ENCODE assay signal across 8 cellular contexts in genomic region chr19:12294308-12295158, GRCh38.
A peak's percentile ranks its signal among the peaks of the same experiment; 100 is the strongest.
DNase-seq lines count a peak whose midpoint lies in the region.

TSS of gene ZNF44 (minus strand) at chr19:12294883. CDS start at chr19:12294694, 189 bp downstream.

- H3K9me3 ChIP-seq in neuron (ENCODE audit: low read length) = peaks cover 12% of the 10 kb centered on the region
- no peaks in the 10 kb centered on the region for H3K9me3 ChIP-seq in subcutaneous abdominal adipose tissue (ENCODE audit: control insufficient read depth in 5 of 5, low read length in 5 of 5)

- H2AFZ ChIP-seq in neuron (ENCODE audit: low read depth, low read length) = no peak within 1 kb of the TSS

- peak within 1 kb of the TSS; percentile 94 for H3K27ac ChIP-seq in subcutaneous abdominal adipose tissue (ENCODE audit: low read depth, low read length)

- H3K4me3 ChIP-seq in neuron (ENCODE audit: low read length) (peak within 1 kb of the TSS; percentile 80), subcutaneous abdominal adipose tissue (ENCODE audit: low read depth in 1 of 5, low read length in 5 of 5) (peak within 1 kb of the TSS; percentile 88 to 95 (median 90))

- H3K4me1 ChIP-seq in neuron (ENCODE audit: insufficient read depth, low read length) (peaks cover 5% of the 10 kb centered on the region), subcutaneous abdominal adipose tissue (ENCODE audit: control insufficient read depth in 5 of 5, insufficient read depth in 5 of 5, low read length in 5 of 5) (peaks cover 6 to 25% (median 17%) of the 10 kb centered on the region in 5 donors)

- H3K27me3 ChIP-seq in neuron (ENCODE audit: insufficient read depth, low read length) (no peaks in the 10 kb centered on the region), subcutaneous abdominal adipose tissue (ENCODE audit: control insufficient read depth in 5 of 5, insufficient read depth in 4 of 5, low read length in 5 of 5) (no peaks in the 10 kb centered on the region)

- H3K9ac ChIP-seq in subcutaneous abdominal adipose tissue (ENCODE audit: low read length in 5 of 5) = peak within 1 kb of the TSS; percentile 82 to 96 (median 92)

- DNase-seq in EL (peak; percentile 95), GOT3 (lab: John Stamatoyannopoulos, UW) (peak; percentile 74), LoVo (ENCODE audit: low spot score) (peak; percentile 95), SIG-M5 treated with dmso at 0.1 percent for 504 hours (lab: John Stamatoyannopoulos, UW; ENCODE audit: unreplicated experiment) (peak; percentile 81), foreskin melanocyte (peak; percentile 88)
- DNase-seq in activated naive CD4-positive, alpha-beta T cell (lab: John Stamatoyannopoulos, UW) = peak; percentile 62 to 89 (median 82)

- H3K36me3 ChIP-seq in neuron (ENCODE audit: insufficient read depth, low read length) (peaks cover 14% of the 10 kb centered on the region), subcutaneous abdominal adipose tissue (ENCODE audit: control insufficient read depth in 5 of 5, insufficient read depth in 5 of 5, low read length in 5 of 5) (peaks cover 0 to 2% (median 0%) of the 10 kb centered on the region in 5 donors)

Comparison
In these comparisons a context has a peak if more than half of its experiments do, and no peak if none do; other contexts are left out.
1. Peak in every context shown above with its lines: DNase-seq, H3K4me3 ChIP-seq and H3K27ac ChIP-seq.